Comparison of ENCODE assay signal across 28 cellular contexts in genomic region chr6:28111964-28112363, GRCh38.
"Had no signal": no experiment of that assay in that cellular context is flagged by ENCODE, and none has a peak within 500 bp of the region (broad histone marks: within the 10 kb centered on the region; RNA-seq: fewer than 3 reads in every experiment).

No MANE protein-coding gene starts in this region.

- H3K4me3 ChIP-seq: colonic mucosa, coronary artery, dorsolateral prefrontal cortex, esophagus muscularis mucosa, esophagus squamous epithelium, gastrocnemius medialis, gastroesophageal sphincter, heart left ventricle, heart right ventricle had no signal

- H3K9me3 ChIP-seq: colonic mucosa, esophagus muscularis mucosa, esophagus squamous epithelium, gastrocnemius medialis, gastroesophageal sphincter, heart left ventricle, heart right ventricle had no signal

- H3K4me1 ChIP-seq: colonic mucosa, esophagus muscularis mucosa, esophagus squamous epithelium, foreskin keratinocyte, gastrocnemius medialis, gastroesophageal sphincter, heart left ventricle, heart right ventricle had no signal

- ATAC-seq: effector memory CD8-positive, alpha-beta T cell; esophagus mucosa; foreskin keratinocyte; gastrocnemius medialis; gastroesophageal sphincter; heart left ventricle; heart right ventricle had no signal

- H3K27ac ChIP-seq: colonic mucosa, coronary artery, dorsolateral prefrontal cortex, epithelial cell of prostate, esophagus muscularis mucosa, esophagus squamous epithelium, foreskin keratinocyte, gastrocnemius medialis, gastroesophageal sphincter, heart left ventricle, heart right ventricle had no signal

- FAIRE-seq: colon, endometrium, endothelial cell of umbilical vein, frontal cortex had no signal

- DNase-seq: colonic mucosa; cortex of kidney; dermis blood vessel endothelial cell; dorsolateral prefrontal cortex; effector CD4-positive, alpha-beta T cell; effector CD8-positive, alpha-beta T cell; effector memory CD4-positive, alpha-beta T cell; effector memory CD8-positive, alpha-beta T cell; endodermal cell; erythroblast; esophagus squamous epithelium; foreskin fibroblast; foreskin keratinocyte; foreskin melanocyte; gastrocnemius medialis; glutamatergic neuron; head of caudate nucleus; heart left ventricle; heart right ventricle had no signal

- H3K27me3 ChIP-seq: dorsolateral prefrontal cortex, esophagus muscularis mucosa, foreskin keratinocyte, gastrocnemius medialis, gastroesophageal sphincter, heart left ventricle, heart right ventricle had no signal

- H3K36me3 ChIP-seq: colonic mucosa had no signal
